ENCODE assay signal across 19 cellular contexts in genomic region chr7:32335107-32335506, GRCh38.
DNase-seq lines count a peak whose midpoint lies in the region; FAIRE-seq and TF ChIP-seq lines count a peak whose summit lies in the region.
"Had no signal": no experiment of that assay in that cellular context is flagged by ENCODE, and none has a peak within 500 bp of the region (broad histone marks: within the 10 kb centered on the region; RNA-seq: fewer than 3 reads in every experiment).

No MANE protein-coding gene starts in this region.

- FAIRE-seq in H54 (lab: Jason Lieb, UNC): peak; percentile 98
- FAIRE-seq: endometrium, islet of Langerhans had no signal

- H3K4me3 ChIP-seq in NB4 (ENCODE audit: low read depth, low read length) (no peak overlapping the region), cardiac fibroblast (replicated peaks in 1 of 2; ENCODE audit: low read depth in 2 of 2, low read length in 2 of 2) (no peak overlapping the region)
- H3K4me3 ChIP-seq: adrenal gland, prostate gland, tibial nerve had no signal

- DNase-seq in H54 (ENCODE audit: insufficient read length, low spot score) (peak; percentile 54), NB4 (ENCODE audit: low read depth) (peak; percentile 33), cardiac fibroblast (ENCODE audit: low read depth in 2 of 2) (peak; percentile 2 to 64), iris pigment epithelial cell (ENCODE audit: low read depth) (peak; percentile 9), NCI-H146 treated with DMSO at 0.1 percent for 48 hours (lab: John Stamatoyannopoulos, UW; ENCODE audit: unreplicated experiment) (no peak), NCI-H526 treated with DMSO at 0.1 percent for 48 hours (lab: John Stamatoyannopoulos, UW) (no peak), DMS153 (lab: John Stamatoyannopoulos, UW) (no peak)
- no peak for DNase-seq in activated naive CD4-positive, alpha-beta T cell treated with Interleukin-2 at 50 U/mL for 16 hours
- DNase-seq: activated CD4-positive, alpha-beta T cell treated with anti-CD3 and anti-CD28 coated beads for 1 hour; KG1; NCI-H1436 treated with DMSO at 0.1 percent for 48 hours; NCI-H2227 treated with DMSO at 0.1 percent for 48 hours; nephron progenitor cell; T1000 had no signal

- TF ChIP-seq CTCF in NB4 (IDR thresholded peaks at IDR 0.05; ENCODE audit: low read depth, low read length): no peak
- TF ChIP-seq CTCF in cardiac fibroblast (IDR thresholded peaks at IDR 0.05; ENCODE audit: low read depth, low read length): no peak

- TF ChIP-seq POLR2A in H54 (IDR thresholded peaks at IDR 0.05; ENCODE audit: low read depth, low read length) (no peak), NB4 (IDR thresholded peaks at IDR 0.05; ENCODE audit: extremely low read depth, insufficient read length) (no peak)

Comparison
In these comparisons a context has a peak if more than half of its experiments do, and no peak if none do; other contexts are left out.
1. DNase-seq: peak in H54 (single experiment), NB4 (single experiment), cardiac fibroblast (2 of 2) and iris pigment epithelial cell (single experiment); none in activated naive CD4-positive, alpha-beta T cell treated with Interleukin-2 at 50 U/mL for 16 hours (single experiment), NCI-H146 treated with DMSO at 0.1 percent for 48 hours (single experiment), NCI-H526 treated with DMSO at 0.1 percent for 48 hours (single experiment) and DMS153 (single experiment).